In the genomic region with DNA sequence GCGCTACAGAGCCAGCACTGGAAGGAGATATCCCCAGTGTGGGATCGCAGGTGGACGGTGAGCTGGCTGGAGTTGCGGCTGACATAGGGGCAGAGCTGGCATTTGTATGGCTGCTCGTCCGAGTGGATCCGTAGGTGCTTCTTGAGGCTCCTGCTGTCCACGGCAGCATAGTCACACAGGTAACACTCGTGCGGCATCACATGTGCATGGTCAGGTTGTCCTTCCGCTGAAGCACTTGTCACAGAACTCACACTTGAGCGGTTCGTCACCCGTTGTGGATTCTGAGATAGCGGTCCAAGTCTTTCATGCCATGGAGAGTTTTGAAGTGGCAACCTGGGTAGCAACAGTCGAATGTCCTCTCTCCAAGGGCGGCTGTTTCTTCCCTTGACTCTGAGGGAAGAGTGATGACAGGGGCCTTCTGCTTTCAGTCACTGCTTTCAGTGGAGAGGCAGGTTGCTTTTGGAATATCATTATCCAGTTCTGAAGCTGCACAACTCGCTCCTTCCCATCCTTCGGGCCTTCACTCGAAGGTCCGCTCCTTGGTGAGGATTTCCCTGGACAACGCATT, we compare ENCODE assay signal across 22 cellular contexts.
"Had no signal": no experiment of that assay in that cellular context is flagged by ENCODE, and none has a peak within 500 bp of the region (broad histone marks: within the 10 kb centered on the region; RNA-seq: fewer than 3 reads in every experiment).

No MANE protein-coding gene starts in this region.

- H3K27ac ChIP-seq: RWPE1, SJSA1, SK-N-MC had no signal

- H3K27me3 ChIP-seq: SJSA1 had no signal

- H3K4me1 ChIP-seq: SJSA1 had no signal

- H3K9me3 ChIP-seq: SJSA1 had no signal

- ATAC-seq: Panc1, PC-3 had no signal

- DNase-seq: KBM-7, MV-4-11, NCI-H1048, NCI-H1105, NCI-H1417, NCI-H1436 treated with DMSO at 0.1 percent for 48 hours, NCI-H1694, NCI-H187 treated with DMSO at 0.1 percent for 48 hours, NCI-H2029 treated with DMSO at 0.1 percent for 48 hours, NCI-H2171, NCI-H226, NCI-H446, NCI-H510A, NCI-H524 treated with DMSO at 0.1 percent for 48 hours, NCI-H69, NCI-H774, PC-3, SIG-M5 had no signal

- H3K36me3 ChIP-seq: SJSA1 had no signal

- H3K4me3 ChIP-seq: SJSA1, SK-N-MC had no signal
